Comparison of ENCODE assay signal across 1 cellular context in the genomic region with DNA sequence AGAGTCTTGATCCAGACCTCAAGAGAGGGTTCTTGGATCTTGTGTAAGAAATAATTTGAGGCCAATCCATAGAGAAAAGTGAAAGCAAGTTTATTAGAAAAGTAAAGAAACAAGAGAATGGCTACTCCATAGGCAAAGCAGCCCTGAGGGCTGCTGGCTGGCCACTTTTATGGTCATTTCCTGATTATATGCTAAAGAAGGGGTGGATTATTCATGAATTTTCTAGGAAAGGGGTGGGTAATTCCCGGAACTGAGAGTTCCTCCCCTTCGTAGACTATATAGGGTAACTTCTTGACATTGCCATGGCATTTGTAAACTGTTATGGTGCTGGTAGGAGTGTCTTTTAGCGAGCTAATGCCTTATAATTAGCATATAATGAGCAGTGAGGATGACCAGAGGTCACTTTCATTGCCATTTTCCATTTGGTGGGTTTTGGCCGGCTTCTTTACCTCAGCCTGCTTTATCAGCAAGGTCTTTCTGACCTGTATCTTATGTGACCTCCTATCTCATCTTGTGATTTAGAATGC.
TF ChIP-seq lines count a peak whose summit lies in the region.

No MANE protein-coding gene starts in this region.

TF ChIP-seq in GM23338, 12 proteins besides CTCF, POLR2A, EP300 and RAD21 (continued from another document):
- TF ChIP-seq ZNF462 (CRISPR knock-in tag; IDR thresholded peaks at IDR 0.05) = no peak
- TF ChIP-seq EZH2 (IDR thresholded peaks at IDR 0.05; ENCODE audit: low read depth, unreplicated experiment) = no peak
